Comparison of ENCODE assay signal across 1 cellular context in the genomic region with DNA sequence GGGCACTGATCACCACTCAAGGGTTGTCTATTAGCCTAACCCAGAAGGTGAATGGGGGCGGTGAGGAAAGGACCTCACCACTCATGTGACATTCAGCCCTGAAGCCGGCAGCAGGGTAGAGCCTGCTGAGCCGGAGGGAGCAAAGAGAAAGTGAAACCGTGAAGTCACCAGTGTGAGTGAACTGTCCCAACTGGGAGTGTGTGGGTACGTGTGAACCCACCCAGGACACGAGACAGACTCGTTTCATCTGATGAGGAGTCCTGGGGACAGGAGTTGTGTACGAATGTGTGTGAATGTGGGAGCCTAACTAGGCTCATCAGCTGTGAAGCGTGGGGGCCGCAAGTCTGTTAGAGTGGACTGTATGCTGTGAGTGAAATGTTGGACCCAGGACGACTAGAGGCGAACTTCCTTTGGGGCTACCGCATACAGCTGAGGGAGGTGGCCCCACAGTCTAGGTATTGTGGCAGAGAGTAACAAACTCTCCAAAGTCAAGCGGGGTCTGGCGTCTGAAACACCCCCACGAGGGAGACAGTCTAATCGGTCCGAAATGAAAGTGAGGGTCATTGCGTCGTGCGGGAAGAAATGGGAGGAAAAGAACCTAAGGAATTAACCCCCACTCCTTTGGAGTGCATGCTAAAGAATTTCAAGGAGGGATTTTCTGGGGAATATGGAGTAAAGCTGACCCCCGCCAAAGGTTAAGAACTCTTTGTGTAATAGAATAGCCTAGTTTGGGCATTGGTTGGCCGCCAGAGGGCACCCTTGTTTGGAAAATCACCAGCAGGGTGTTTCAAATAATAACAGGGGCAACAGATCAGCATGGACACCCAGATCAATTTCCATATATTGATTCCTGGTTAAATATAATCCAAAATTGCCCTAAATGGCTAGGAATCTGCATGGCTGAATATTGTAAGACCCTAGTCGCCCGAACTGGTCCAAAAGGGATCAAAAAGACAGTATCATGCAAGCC.
TF ChIP-seq lines count a peak whose summit lies in the region.

No MANE protein-coding gene starts in this region.

TF ChIP-seq in GM23338, 12 proteins besides CTCF, POLR2A, EP300 and RAD21 (continued from another document):
- TF ChIP-seq, protein P1, sequence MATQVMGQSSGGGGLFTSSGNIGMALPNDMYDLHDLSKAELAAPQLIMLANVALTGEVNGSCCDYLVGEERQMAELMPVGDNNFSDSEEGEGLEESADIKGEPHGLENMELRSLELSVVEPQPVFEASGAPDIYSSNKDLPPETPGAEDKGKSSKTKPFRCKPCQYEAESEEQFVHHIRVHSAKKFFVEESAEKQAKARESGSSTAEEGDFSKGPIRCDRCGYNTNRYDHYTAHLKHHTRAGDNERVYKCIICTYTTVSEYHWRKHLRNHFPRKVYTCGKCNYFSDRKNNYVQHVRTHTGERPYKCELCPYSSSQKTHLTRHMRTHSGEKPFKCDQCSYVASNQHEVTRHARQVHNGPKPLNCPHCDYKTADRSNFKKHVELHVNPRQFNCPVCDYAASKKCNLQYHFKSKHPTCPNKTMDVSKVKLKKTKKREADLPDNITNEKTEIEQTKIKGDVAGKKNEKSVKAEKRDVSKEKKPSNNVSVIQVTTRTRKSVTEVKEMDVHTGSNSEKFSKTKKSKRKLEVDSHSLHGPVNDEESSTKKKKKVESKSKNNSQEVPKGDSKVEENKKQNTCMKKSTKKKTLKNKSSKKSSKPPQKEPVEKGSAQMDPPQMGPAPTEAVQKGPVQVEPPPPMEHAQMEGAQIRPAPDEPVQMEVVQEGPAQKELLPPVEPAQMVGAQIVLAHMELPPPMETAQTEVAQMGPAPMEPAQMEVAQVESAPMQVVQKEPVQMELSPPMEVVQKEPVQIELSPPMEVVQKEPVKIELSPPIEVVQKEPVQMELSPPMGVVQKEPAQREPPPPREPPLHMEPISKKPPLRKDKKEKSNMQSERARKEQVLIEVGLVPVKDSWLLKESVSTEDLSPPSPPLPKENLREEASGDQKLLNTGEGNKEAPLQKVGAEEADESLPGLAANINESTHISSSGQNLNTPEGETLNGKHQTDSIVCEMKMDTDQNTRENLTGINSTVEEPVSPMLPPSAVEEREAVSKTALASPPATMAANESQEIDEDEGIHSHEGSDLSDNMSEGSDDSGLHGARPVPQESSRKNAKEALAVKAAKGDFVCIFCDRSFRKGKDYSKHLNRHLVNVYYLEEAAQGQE (IDR thresholded peaks at IDR 0.05; ENCODE audit: unreplicated experiment), result no peak
